Comparison of ENCODE assay signal across 1 cellular context in genomic region chr22:37559901-37560681, GRCh38.
TF ChIP-seq lines count a peak whose summit lies in the region.

CDC42EP1 (plus strand) TSS chr22:37560480; CDS start chr22:37566350, 5,870 bp downstream.

TF ChIP-seq in K562, 482 proteins besides CTCF, POLR2A, EP300 and RAD21 (continued from another document and continues in another):
- TF ChIP-seq ARID4B (CRISPR knock-in tag; IDR thresholded peaks at IDR 0.05) (0 out of 2 replicates have a peak, but pooled peaks have one; percentile 20), ZNF146 (CRISPR knock-in tag; IDR thresholded peaks at IDR 0.05; ENCODE audit: unreplicated experiment) (no peak), TCFL5 (CRISPR knock-in tag; conservative IDR thresholded peaks at IDR 0.05) (no peak), GABPA (tag; conservative IDR thresholded peaks at IDR 0.05; ENCODE audit: low read depth) (0 out of 2 replicates have a peak, but pooled peaks have one; percentile 33), ZNF586 (CRISPR knock-in tag; conservative IDR thresholded peaks at IDR 0.05) (no peak), KDM5B (IDR thresholded peaks at IDR 0.05; ENCODE audit: insufficient replicate concordance, low read depth, low read length) (peak; percentile 57), POLR2H (tag; IDR thresholded peaks at IDR 0.05; ENCODE audit: low read depth) (peak; percentile 59; the same call in 1 of the 2 replicates), E2F6 (IDR thresholded peaks at IDR 0.05; ENCODE audit: borderline replicate concordance in 1 of 2, extremely low read depth in 1 of 2, insufficient read depth in 1 of 2, insufficient read length in 1 of 2, low read depth in 1 of 2, low read length in 1 of 2, poor library complexity in 1 of 2, severe bottlenecking in 1 of 2) (peak in 1 of 2 experiments; percentile 75), ZZZ3 (IDR thresholded peaks at IDR 0.05) (no peak), TFAP4 (CRISPR knock-in tag; IDR thresholded peaks at IDR 0.05; ENCODE audit: borderline replicate concordance) (peak; percentile 40; the same call in 1 of the 2 replicates), TBP (optimal IDR thresholded peaks at IDR 0.05; ENCODE audit: low read depth, low read length) (peak; percentile 73), HIVEP1 (CRISPR knock-in tag; IDR thresholded peaks at IDR 0.05) (no peak), CXXC5 (CRISPR knock-in tag; IDR thresholded peaks at IDR 0.05) (peak; percentile 62), UBTF (IDR thresholded peaks at IDR 0.05; ENCODE audit: borderline replicate concordance in 1 of 2, low read depth in 2 of 2, low read length in 2 of 2) (peak in 1 of 2 experiments; percentile 79; a peak in 1 of 4 replicates), MAX (CRISPR knock-in tag; IDR thresholded peaks at IDR 0.05) (peak; percentile 51; the same call in 1 of the 2 replicates), CHD1 (IDR thresholded peaks at IDR 0.05; ENCODE audit: low read length) (peak; percentile 18), GABPB1 (CRISPR knock-in tag; IDR thresholded peaks at IDR 0.05) (0 out of 2 replicates have a peak, but pooled peaks have one; percentile 28), TARDBP (IDR thresholded peaks at IDR 0.05) (no peak), TEAD1 (CRISPR knock-in tag; IDR thresholded peaks at IDR 0.05) (0 out of 4 replicates have a peak, but pooled peaks of 1 of the 2 experiments have one; percentile 22), CREB1 (IDR thresholded peaks at IDR 0.05) (no peak), CREB1 (CRISPR knock-in tag; IDR thresholded peaks at IDR 0.05) (no peak), ZKSCAN8 (CRISPR knock-in tag; IDR thresholded peaks at IDR 0.05) (no peak), HDAC1 (IDR thresholded peaks at IDR 0.05) (no peak), L3MBTL2 (IDR thresholded peaks at IDR 0.05) (peak; percentile 62; the same call in 1 of the 2 replicates), HDGF (IDR thresholded peaks at IDR 0.05) (no peak), NONO (IDR thresholded peaks at IDR 0.05; ENCODE audit: low read depth in 2 of 2, low read length in 1 of 2) (peak; percentile 24 to 45; a peak in 1 of 4 replicates), C11orf30 (IDR thresholded peaks at IDR 0.05; ENCODE audit: low read depth) (no peak), ZNF75A (CRISPR knock-in tag; IDR thresholded peaks at IDR 0.05) (no peak), HNRNPL (IDR thresholded peaks at IDR 0.05; ENCODE audit: low read depth, low read length) (0 out of 2 replicates have a peak, but pooled peaks have one; percentile 55), SETDB1 (IDR thresholded peaks at IDR 0.05; ENCODE audit: low read length) (no peak), RBBP5 (IDR thresholded peaks at IDR 0.05; ENCODE audit: borderline replicate concordance, insufficient read depth, low read length, poor library complexity, severe bottlenecking) (peak; percentile 24), TAF1 (IDR thresholded peaks at IDR 0.05; ENCODE audit: control insufficient read depth, extremely low read depth, insufficient read depth, low read length, severe bottlenecking) (peak; percentile 65), ZNF175 (CRISPR knock-in tag; IDR thresholded peaks at IDR 0.05; ENCODE audit: low read depth) (no peak), COPS2 (conservative IDR thresholded peaks at IDR 0.05) (no peak), ATF6 (CRISPR knock-in tag; IDR thresholded peaks at IDR 0.05) (no peak), ETV6 (IDR thresholded peaks at IDR 0.05; ENCODE audit: borderline replicate concordance in 1 of 2, low read depth in 2 of 2, low read length in 1 of 2) (no peak), ETV6 (CRISPR knock-in tag; IDR thresholded peaks at IDR 0.05; ENCODE audit: borderline replicate concordance) (no peak), GATAD2B (IDR thresholded peaks at IDR 0.05; ENCODE audit: borderline replicate concordance) (peak; percentile 84), ZBTB1 (CRISPR knock-in tag; IDR thresholded peaks at IDR 0.05; ENCODE audit: borderline replicate concordance, low read depth) (no peak), PRDM10 (IDR thresholded peaks at IDR 0.05; ENCODE audit: partially characterized antibody) (no peak), HNRNPLL (IDR thresholded peaks at IDR 0.05; ENCODE audit: low read depth, low read length, poor library complexity, severe bottlenecking) (no peak), THRA (IDR thresholded peaks at IDR 0.05) (no peak), ETS2 (tag; IDR thresholded peaks at IDR 0.05; ENCODE audit: borderline replicate concordance, poor library complexity, severe bottlenecking) (no peak), CEBPG (CRISPR knock-in tag; IDR thresholded peaks at IDR 0.05) (0 out of 2 replicates have a peak, but pooled peaks have one; percentile 34), CEBPG (tag; conservative IDR thresholded peaks at IDR 0.05 in 1 of 2, IDR thresholded peaks at IDR 0.05 in 1 of 2) (no peak), SREBF1 (IDR thresholded peaks at IDR 0.05; ENCODE audit: borderline replicate concordance, low read depth, low read length) (no peak), ZFX (CRISPR knock-in tag; IDR thresholded peaks at IDR 0.05) (peak; percentile 94), NRF1 (conservative IDR thresholded peaks at IDR 0.05 in 1 of 2, IDR thresholded peaks at IDR 0.05 in 1 of 2) (no peak), SMAD4 (CRISPR knock-in tag; conservative IDR thresholded peaks at IDR 0.05) (peak; percentile 30), POLR2G (IDR thresholded peaks at IDR 0.05; ENCODE audit: low read depth, low read length) (peak; percentile 90), MCM7 (IDR thresholded peaks at IDR 0.05) (no peak), SOX6 (IDR thresholded peaks at IDR 0.05) (no peak)
